14 cellular contexts compared by ENCODE assay signal in genomic region chr18:45978084-45978483, GRCh38. TPM values are rescaled to one million over a fixed set of nuclear protein-coding genes. Genes with fewer than 3 reads are reported as not detected.
DNase-seq lines count a peak whose midpoint lies in the region; ATAC-seq and TF ChIP-seq lines count a peak whose summit lies in the region.
"Had no signal": no experiment of that assay in that cellular context is flagged by ENCODE, and none has a peak within 500 bp of the region (broad histone marks: within the 10 kb centered on the region; RNA-seq: fewer than 3 reads in every experiment).

No MANE protein-coding gene starts in this region.

- H3K27ac ChIP-seq in trophoblast cell (ENCODE audit: low read depth, low read length) (no peak overlapping the region), heart left ventricle (no peak overlapping the region)
- H3K27ac ChIP-seq in CD8-positive, alpha-beta T cell (ENCODE audit: low read depth, low read length): no peak overlapping the region

- no peak overlapping the region for H2BK5ac ChIP-seq in trophoblast cell (ENCODE audit: low read depth, low read length, poor library complexity)

- no peak overlapping the region for H3K27ac Mint-ChIP-seq in CD8-positive, alpha-beta T cell

- H3K14ac ChIP-seq in trophoblast cell (ENCODE audit: low read length): no peak overlapping the region

- intact Hi-C loops in heart left ventricle (cut with DNase I): loop anchor here in 7 of 10 donors (10.0 kb wide), 5 partner anchors 93 to 313 kb away; partner anchors contain the start of gene PSTPIP2 (in 2 of the 7)
- intact Hi-C loops in CD8-positive, alpha-beta T cell (cut with DNase I, micrococcal nuclease): loop anchor here in 1 of 2 experiments (10.0 kb wide), 1 partner anchor 703 kb away; no protein-coding TSS in a partner anchor

- no peak overlapping the region for H2AK5ac ChIP-seq in trophoblast cell (ENCODE audit: low read length)

- TF ChIP-seq CTCF in epithelial cell of esophagus (IDR thresholded peaks at IDR 0.05; ENCODE audit: insufficient read depth, low read depth, low read length, missing control alignments) (no peak), heart left ventricle (IDR thresholded peaks at IDR 0.05) (no peak)
- TF ChIP-seq CTCF in CD8-positive, alpha-beta T cell (IDR thresholded peaks at IDR 0.05): no peak

- H3K36me3 ChIP-seq in trophoblast cell (ENCODE audit: control insufficient read depth in 1 of 2, insufficient read depth in 2 of 2, low read length in 2 of 2) (peaks cover 2% of the 10 kb centered on the region in 2 experiments), heart left ventricle (no peaks in the 10 kb centered on the region)
- no peaks in the 10 kb centered on the region for H3K36me3 ChIP-seq in CD8-positive, alpha-beta T cell (ENCODE audit: insufficient read depth, low read length)

- no peaks in the 10 kb centered on the region for H3K79me2 ChIP-seq in trophoblast cell (ENCODE audit: control insufficient read depth, insufficient read depth, low read length, poor library complexity)

- H2AFZ ChIP-seq in trophoblast cell (ENCODE audit: insufficient read depth, low read length, poor library complexity): no peak overlapping the region

- peaks cover 6% of the 10 kb centered on the region for H3K4me1 Mint-ChIP-seq in CD8-positive, alpha-beta T cell (ENCODE audit: low read depth)

- H3K4ac ChIP-seq in trophoblast cell (ENCODE audit: low read depth, low read length): no peak overlapping the region

- no peaks in the 10 kb centered on the region for H3K36me3 Mint-ChIP-seq in CD8-positive, alpha-beta T cell

- no peak overlapping the region for H3K9ac ChIP-seq in trophoblast cell (ENCODE audit: low read length)

- no peak overlapping the region for H3K4me3 ChIP-seq in epithelial cell of esophagus (ENCODE audit: low read length)
- no peak overlapping the region for H3K4me3 ChIP-seq in trophoblast cell (ENCODE audit: low read depth, low read length)
- no peak overlapping the region for H3K4me3 ChIP-seq in heart left ventricle
- no peak overlapping the region for H3K4me3 ChIP-seq in CD8-positive, alpha-beta T cell (ENCODE audit: low read depth, low read length)

- H4K91ac ChIP-seq in trophoblast cell (ENCODE audit: low read depth, low read length): no peak overlapping the region

- no peak overlapping the region for H3K23ac ChIP-seq in trophoblast cell (ENCODE audit: low read length)

- no peak for TF ChIP-seq POLR2A in heart left ventricle (IDR thresholded peaks at IDR 0.05)

- POLR2A ChIA-PET in CD8-positive, alpha-beta T cell (lab: Charles Lee): no interaction called here

- WGBS in trophoblast cell (ENCODE audit: extremely low coverage, insufficient coverage, insufficient read length): no CpG with 5 or more reads among the region's 1 CpG
- WGBS in heart left ventricle, 4 donors: 79 to 89% (median 88%) methylated on average over 1 of the region's 1 CpG

- no peak overlapping the region for H3K4me3 Mint-ChIP-seq in CD8-positive, alpha-beta T cell
- H3K4me3 Mint-ChIP-seq: activated T-cell treated with anti-CD3 and anti-CD28 coated beads, Interleukin-2, amount 50 U/mL, for 4 hours had no signal

- H4K8ac ChIP-seq in trophoblast cell (ENCODE audit: low read depth, low read length): no peak overlapping the region

- H3K18ac ChIP-seq in trophoblast cell (ENCODE audit: low read length): no peak overlapping the region

- H2BK120ac ChIP-seq in trophoblast cell (ENCODE audit: insufficient read depth, low read length, poor library complexity): no peak overlapping the region

- H3K9me3 ChIP-seq in trophoblast cell (ENCODE audit: insufficient read depth, low read depth, low read length) (no peaks in the 10 kb centered on the region), heart left ventricle (no peaks in the 10 kb centered on the region)
- no peaks in the 10 kb centered on the region for H3K9me3 ChIP-seq in CD8-positive, alpha-beta T cell (ENCODE audit: low read length)

- H3K9me3 Mint-ChIP-seq in CD8-positive, alpha-beta T cell: no peaks in the 10 kb centered on the region
- H3K9me3 Mint-ChIP-seq: activated T-cell treated with anti-CD3 and anti-CD28 coated beads, Interleukin-2, amount 50 U/mL, for 4 hours had no signal

- H4K12ac ChIP-seq in trophoblast cell (ENCODE audit: low read depth, low read length): no peak overlapping the region

- peaks cover 4 to 5% of the 10 kb centered on the region in 2 experiments for H3K4me1 ChIP-seq in trophoblast cell (ENCODE audit: control insufficient read depth in 1 of 2, insufficient read depth in 2 of 2, low read length in 2 of 2)
- peaks cover 0 to 13% (median 3%) of the 10 kb centered on the region in 12 donors for H3K4me1 ChIP-seq in heart left ventricle
- H3K4me1 ChIP-seq in CD8-positive, alpha-beta T cell (ENCODE audit: insufficient read depth, low read length): peaks cover 7% of the 10 kb centered on the region

- no peak overlapping the region for H2BK12ac ChIP-seq in trophoblast cell (ENCODE audit: low read length)

- H3K27me3 ChIP-seq in trophoblast cell (ENCODE audit: insufficient read depth, low read length) (no peaks in the 10 kb centered on the region), heart left ventricle (no peaks in the 10 kb centered on the region)
- H3K27me3 ChIP-seq in CD8-positive, alpha-beta T cell (ENCODE audit: insufficient read depth, low read length): no peaks in the 10 kb centered on the region

- H3K27me3 Mint-ChIP-seq in CD8-positive, alpha-beta T cell (ENCODE audit: low read depth): no peaks in the 10 kb centered on the region

- ATAC-seq in GM21423 (IDR thresholded peaks at IDR 0.05; ENCODE audit: unreplicated experiment) (peak; percentile 46), HG02763 (IDR thresholded peaks at IDR 0.05; ENCODE audit: unreplicated experiment) (no peak), heart left ventricle (no peak)
- no peak for ATAC-seq in CD8-positive, alpha-beta T cell
- ATAC-seq: activated T-cell treated with anti-CD3 and anti-CD28 coated beads, Interleukin-2, amount 50 U/mL, for 4 hours had no signal

- H3K4me2 ChIP-seq in trophoblast cell (ENCODE audit: low read length): no peak overlapping the region

- CTCF ChIA-PET in CD8-positive, alpha-beta T cell (lab: Charles Lee): interaction anchor here (1.1 kb wide), 1 partner anchor 15 kb away, joined by 3 read pairs; no protein-coding TSS in a partner anchor

- DNase-seq in NCI-H2196 (lab: John Stamatoyannopoulos, UW; ENCODE audit: unreplicated experiment) (peak; percentile 59), epithelial cell of esophagus (ENCODE audit: low read depth) (peak; percentile 46), trophoblast cell (peak; percentile 51 to 60), anterior cingulate cortex (lab: John Stamatoyannopoulos, UW) (no peak), heart left ventricle (no peak)
- DNase-seq in CD8-positive, alpha-beta T cell: no peak
- DNase-seq: activated T-cell treated with anti-CD3 and anti-CD28 coated beads, Interleukin-2, amount 50 U/mL, for 4 hours; C1 segment of cervical spinal cord; caudate nucleus; foreskin fibroblast; mesenchymal stem cell; NCI-H2081 had no signal

- H3K79me1 ChIP-seq in trophoblast cell (ENCODE audit: low read length): no peaks in the 10 kb centered on the region

RNA-seq across cellular contexts. Expression of gene EPG5, which starts 11.0 kb away (rescaled TPM):
- 6.3 and 7.3 TPM in 2 replicates for polyA plus RNA-seq in trophoblast cell (2013)
- 10 to 100 TPM; 14.4 to 37.8 (median 23.8) TPM for total RNA-seq in heart left ventricle
- polyA plus RNA-seq in heart left ventricle: 10 to 100 TPM in 1 of 2 donors, 1 to 10 TPM in 1; 7.9 to 10.3 TPM
- 10 to 100 TPM; 29.1 to 35.5 TPM for total RNA-seq in CD8-positive, alpha-beta T cell

Comparison
In these comparisons a context has a peak if more than half of its experiments do, and no peak if none do; other contexts are left out.
1. DNase-seq: peak in NCI-H2196 (single experiment), epithelial cell of esophagus (single experiment) and trophoblast cell (2 of 2); none in anterior cingulate cortex (0 of 58), heart left ventricle (0 of 5) and CD8-positive, alpha-beta T cell (0 of 7).